ENCODE assay signal across 23 cellular contexts in the genomic region with DNA sequence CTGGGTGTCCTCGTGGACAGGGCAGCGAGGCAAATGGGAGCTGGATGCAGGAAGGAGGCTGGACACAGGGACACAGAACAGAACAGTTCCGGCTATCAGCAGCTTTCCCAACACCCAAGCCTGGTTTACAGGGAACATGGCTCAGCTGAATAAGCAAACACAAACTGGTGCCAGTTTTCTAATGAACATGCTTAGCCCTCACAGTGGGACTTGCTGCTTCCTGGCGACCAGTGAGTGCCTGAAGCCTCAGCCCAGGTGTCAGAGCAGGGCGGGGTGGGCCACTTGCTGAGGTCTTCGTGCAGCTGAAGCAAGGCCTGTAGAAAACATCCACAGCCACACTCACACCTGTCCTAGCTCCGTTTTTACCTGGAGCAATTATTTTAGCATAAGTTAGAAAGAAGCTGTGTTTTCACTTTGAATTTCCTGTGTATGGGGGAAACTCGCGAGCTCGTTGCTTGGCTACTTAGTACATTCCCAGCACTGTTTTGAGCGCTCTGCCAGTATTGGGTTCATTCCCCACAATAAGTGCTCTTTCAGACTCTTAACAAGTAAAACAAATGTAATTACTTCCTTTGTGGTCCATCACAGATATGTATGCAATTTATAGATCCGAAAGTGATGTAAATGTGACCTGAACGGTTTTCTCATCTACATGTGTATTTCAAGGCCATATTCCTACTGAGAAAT.
"Had no signal": no experiment of that assay in that cellular context is flagged by ENCODE, and none has a peak within 500 bp of the region (broad histone marks: within the 10 kb centered on the region; RNA-seq: fewer than 3 reads in every experiment).

No MANE protein-coding gene starts in this region.

- H3K36me3 ChIP-seq: ascending aorta, breast epithelium, left ventricle myocardium inferior, ovary, right lobe of liver, upper lobe of left lung, WERI-Rb-1 had no signal

- H3K9me3 ChIP-seq: ascending aorta, breast epithelium, left ventricle myocardium inferior, mucosa of descending colon, ovary, right lobe of liver, upper lobe of left lung had no signal

- H3K27me3 ChIP-seq: ascending aorta, ovary, right lobe of liver, upper lobe of left lung had no signal

- H3K9me3 Mint-ChIP-seq: activated T-cell treated with anti-CD3 and anti-CD28 coated beads, Interleukin-2, amount 50 U/mL, for 72 hours; neural crest cell; stimulated activated naive CD8-positive, alpha-beta T cell treated with anti-CD3 and anti-CD28 coated beads, Interleukin-15, amount 100 ng/mL, for 72 hours had no signal

- H3K4me1 ChIP-seq: ascending aorta, breast epithelium, left ventricle myocardium inferior, right lobe of liver had no signal

- H3K27ac ChIP-seq: ascending aorta, breast epithelium, coronary artery, left ventricle myocardium inferior, ovary, right lobe of liver, WERI-Rb-1 had no signal

- H3K27ac Mint-ChIP-seq: activated T-cell treated with anti-CD3 and anti-CD28 coated beads, Interleukin-2, amount 50 U/mL, for 72 hours; memory B cell; naive B cell; stimulated activated naive CD8-positive, alpha-beta T cell treated with anti-CD3 and anti-CD28 coated beads, Interleukin-15, amount 100 ng/mL, for 72 hours had no signal

- H3K27me3 Mint-ChIP-seq: stimulated activated naive CD8-positive, alpha-beta T cell treated with anti-CD3 and anti-CD28 coated beads, Interleukin-15, amount 100 ng/mL, for 72 hours had no signal

- H3K4me3 Mint-ChIP-seq: activated T-cell treated with anti-CD3 and anti-CD28 coated beads, Interleukin-2, amount 50 U/mL, for 72 hours; memory B cell; naive B cell; neural crest cell; stimulated activated naive CD8-positive, alpha-beta T cell treated with anti-CD3 and anti-CD28 coated beads, Interleukin-15, amount 100 ng/mL, for 72 hours had no signal

- H3K4me1 Mint-ChIP-seq: naive B cell, neural crest cell had no signal

- H3K36me3 Mint-ChIP-seq: memory B cell, naive B cell had no signal

- DNase-seq: activated CD4-positive, alpha-beta T cell treated with anti-CD3 and anti-CD28 coated beads for 1 hour; activated CD8-positive, alpha-beta memory T cell treated with anti-CD3 and anti-CD28 coated beads for 24 hours; activated CD8-positive, alpha-beta memory T cell treated with anti-CD3 and anti-CD28 coated beads, Interleukin-2, amount 50 U/mL, for 48 hours; activated effector memory CD4-positive, alpha-beta T cell treated with anti-CD3 and anti-CD28 coated beads, Interleukin-2, amount 50 U/mL, for 16 hours; activated naive CD4-positive, alpha-beta T cell treated with anti-CD3 and anti-CD28 coated beads, Interleukin-2, amount 50 U/mL, for 16 hours; activated T-cell treated with anti-CD3 and anti-CD28 coated beads, Interleukin-2, amount 50 U/mL, for 72 hours; hypothalamus; kidney; left ventricle myocardium inferior; mucosa of descending colon; naive B cell; ovary; small intestine; stimulated activated CD4-positive, alpha-beta T cell treated with anti-CD3 and anti-CD28 coated beads, Interleukin-4, amount 100 ng/mL, for 1 hour; stimulated activated naive CD8-positive, alpha-beta T cell treated with anti-CD3 and anti-CD28 coated beads, Interleukin-15, amount 100 ng/mL, for 72 hours; WERI-Rb-1 had no signal

- ATAC-seq: activated T-cell treated with anti-CD3 and anti-CD28 coated beads, Interleukin-2, amount 50 U/mL, for 72 hours; mucosa of descending colon; right lobe of liver; stimulated activated naive CD8-positive, alpha-beta T cell treated with anti-CD3 and anti-CD28 coated beads, Interleukin-15, amount 100 ng/mL, for 72 hours had no signal

- H3K4me3 ChIP-seq: ascending aorta, breast epithelium, coronary artery, left ventricle myocardium inferior, mucosa of descending colon, ovary, right lobe of liver, upper lobe of left lung had no signal
